ENCODE assay signal across 5 cellular contexts in genomic region chr17:50316660-50317059, GRCh38. TPM values are rescaled to one million over a fixed set of nuclear protein-coding genes. Genes with fewer than 3 reads are reported as not detected.
"Had no signal": no experiment of that assay in that cellular context is flagged by ENCODE, and none has a peak within 500 bp of the region (broad histone marks: within the 10 kb centered on the region; RNA-seq: fewer than 3 reads in every experiment).

No MANE protein-coding gene starts in this region.

RNA-seq across cellular contexts. Expression of gene TMEM92, which starts 42.4 kb away (rescaled TPM):
- total RNA-seq: LHCN-M2, OCI-LY7, Right ventricle myocardium inferior, RPMI7951, SJCRH30 had no signal
